In the genomic region with DNA sequence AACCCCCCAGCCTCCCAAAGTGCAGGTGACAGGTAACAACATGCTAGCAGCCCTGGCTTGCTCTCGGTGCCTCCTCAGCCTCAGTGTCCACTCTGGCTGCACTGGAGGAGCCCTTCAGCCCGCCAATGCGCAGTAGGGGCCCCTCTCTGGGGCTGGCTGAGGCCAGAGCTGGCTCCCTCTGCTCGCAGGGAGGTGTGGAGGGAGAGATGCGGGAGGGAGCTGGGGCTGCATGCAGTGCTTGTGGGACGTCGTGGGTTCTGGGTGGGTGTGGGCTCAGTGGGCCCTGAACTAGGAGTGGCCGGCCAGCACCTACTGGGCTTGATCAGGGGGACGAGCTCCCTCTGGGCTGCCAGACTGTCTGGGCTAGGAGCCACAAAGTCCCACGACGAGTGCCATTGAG, we compare ENCODE assay signal across 33 cellular contexts.
"Had no signal": no experiment of that assay in that cellular context is flagged by ENCODE, and none has a peak within 500 bp of the region (broad histone marks: within the 10 kb centered on the region; RNA-seq: fewer than 3 reads in every experiment).

No MANE protein-coding gene starts in this region.

- H3K27me3 ChIP-seq: adrenal gland, ascending aorta, cardiac muscle cell had no signal

- H3K9me3 ChIP-seq: adrenal gland, ascending aorta had no signal

- H3K4me1 ChIP-seq: adrenal gland, ascending aorta had no signal

- DNase-seq: activated B cell treated with CpG ODN at 0.5 μM for 24 hours; activated CD4-positive, alpha-beta memory T cell treated with anti-CD3 and anti-CD28 coated beads for 36 hours; activated CD4-positive, alpha-beta T cell treated with anti-CD3 and anti-CD28 coated beads for 4 hours; activated CD4-positive, alpha-beta T cell treated with anti-CD3 and anti-CD28 coated beads, Interleukin-2, amount 10 ng/mL, durations not matched to agents 24 days and 14 days; activated CD4-positive, alpha-beta T cell treated with anti-CD3 and anti-CD28 coated beads, Interleukin-2, amount 50 U/mL, for 1 hour; activated CD4-positive, alpha-beta T cell treated with anti-CD3 and anti-CD28 coated beads, Interleukin-2, amount 50 U/mL, for 4 hours; activated CD4-positive, CD25-positive, alpha-beta regulatory T cell treated with anti-CD3 and anti-CD28 coated beads, Interleukin-2, amount 50 U/mL, for 72 hours; activated CD8-positive, alpha-beta memory T cell treated with anti-CD3 and anti-CD28 coated beads, Interleukin-2, amount 50 U/mL, for 4 hours; activated CD8-positive, alpha-beta T cell treated with anti-CD3 and anti-CD28 coated beads for 36 hours; activated effector memory CD4-positive, alpha-beta T cell treated with anti-CD3 and anti-CD28 coated beads, Interleukin-2, amount 50 U/mL, for 16 hours; activated gamma-delta T cell treated with Interleukin-2 at 50 U/mL for 16 hours; activated naive CD4-positive, alpha-beta T cell; activated naive CD4-positive, alpha-beta T cell treated with anti-CD3 and anti-CD28 coated beads for 36 hours; activated naive CD4-positive, alpha-beta T cell treated with anti-CD3 and anti-CD28 coated beads, Interleukin-2, amount 50 U/mL, for 16 hours; activated naive CD8-positive, alpha-beta T cell treated with anti-CD3 and anti-CD28 coated beads for 36 hours; activated T-cell treated with anti-CD3 and anti-CD28 coated beads for 4 hours; activated T-cell treated with anti-CD3 and anti-CD28 coated beads, Interleukin-2, amount 50 U/mL, for 1 hour; activated T-cell treated with anti-CD3 and anti-CD28 coated beads, Interleukin-2, amount 50 U/mL, for 4 hours; activated T-cell treated with anti-CD3 and anti-CD28 coated beads, Interleukin-2, amount 50 U/mL, for 72 hours; adrenal gland; amniotic stem cell; caudate nucleus; cerebellar nuclear complex; T-helper 1 cell; T-helper 2 cell; T-helper 9 cell had no signal

- FAIRE-seq: bronchial epithelial cell, TTC549 had no signal

- H3K36me3 ChIP-seq: adrenal gland, ascending aorta, cardiac muscle cell had no signal

- H3K27ac ChIP-seq: adrenal gland, ascending aorta, cardiac muscle cell, VCaP had no signal

- H3K4me3 ChIP-seq: adrenal gland, ascending aorta, cardiac muscle cell had no signal

- ATAC-seq: activated CD8-positive, alpha-beta T cell treated with anti-CD3 and anti-CD28 coated beads for 36 hours; activated naive CD4-positive, alpha-beta T cell treated with anti-CD3 and anti-CD28 coated beads, Interleukin-2, amount 50 U/mL, for 72 hours; activated T-cell treated with anti-CD3 and anti-CD28 coated beads, Interleukin-2, amount 50 U/mL, for 4 hours; activated T-cell treated with anti-CD3 and anti-CD28 coated beads, Interleukin-2, amount 50 U/mL, for 72 hours; activated T-helper 17 cell treated with anti-CD3 and anti-CD28 coated beads, Interleukin-2, amount 50 U/mL, for 72 hours had no signal
